ENCODE assay signal across 1 cellular context in genomic region chr12:124088232-124088907, GRCh38.
TF ChIP-seq lines count a peak whose summit lies in the region.

No MANE protein-coding gene starts in this region.

TF ChIP-seq in SK-N-SH, 30 proteins besides CTCF, POLR2A, EP300 and RAD21 (continued from another document):
- TF ChIP-seq NFIC (IDR thresholded peaks at IDR 0.05; ENCODE audit: borderline replicate concordance) (no peak), USF1 (IDR thresholded peaks at IDR 0.05; ENCODE audit: borderline replicate concordance, low read depth) (no peak), JUND (IDR thresholded peaks at IDR 0.05) (no peak), RXRA (IDR thresholded peaks at IDR 0.05; ENCODE audit: borderline replicate concordance, low read depth) (no peak), REST (IDR thresholded peaks at IDR 0.05; ENCODE audit: low read depth, low read length) (no peak), IRF3 (IDR thresholded peaks at IDR 0.05; ENCODE audit: low read depth, low read length) (no peak), GABPA (IDR thresholded peaks at IDR 0.05; ENCODE audit: low read depth) (no peak)
